9 cellular contexts compared by ENCODE assay signal in genomic region chr6:2760882-2761842, GRCh38. TPM values are rescaled to one million over a fixed set of nuclear protein-coding genes. Genes with fewer than 3 reads are reported as not detected.
DNase-seq lines count a peak whose midpoint lies in the region; ATAC-seq, FAIRE-seq and TF ChIP-seq lines count a peak whose summit lies in the region.
"Had no signal": no experiment of that assay in that cellular context is flagged by ENCODE, and none has a peak within 500 bp of the region (broad histone marks: within the 10 kb centered on the region; RNA-seq: fewer than 3 reads in every experiment).

No MANE protein-coding gene starts in this region.

- TF ChIP-seq CTCF in GM10266 (IDR thresholded peaks at IDR 0.05; ENCODE audit: control insufficient read depth, insufficient read depth, low read depth, missing control alignments) (peak; percentile 42), mammary epithelial cell (conservative IDR thresholded peaks at IDR 0.05 in 1 of 2, IDR thresholded peaks at IDR 0.05 in 1 of 2; ENCODE audit: extremely low read depth in 1 of 2, insufficient read depth in 1 of 2, low read depth in 1 of 2, low read length in 2 of 2) (peak; percentile 35 to 46), Caco-2 (IDR thresholded peaks at IDR 0.05; ENCODE audit: insufficient read depth in 1 of 2, low read depth in 1 of 2, low read length in 1 of 2, severe bottlenecking in 1 of 2, unreplicated experiment in 1 of 2) (no peak)

- ATAC-seq in natural killer cell treated with Interleukin-12 subunit alpha and Interleukin-12 subunit beta and Interleukin-15 and Interleukin-18, amount 100 ng/mL, for 72 hours, result no peak
- ATAC-seq in GM19351 (IDR thresholded peaks at IDR 0.05; ENCODE audit: unreplicated experiment), result no peak

- H3K4me2 ChIP-seq in mammary epithelial cell (ENCODE audit: insufficient read depth, low read depth, low read length), result no peak overlapping the region

- H3K4me3 ChIP-seq in mammary epithelial cell (replicated peaks in 1 of 3; ENCODE audit: insufficient read depth in 1 of 3, low read depth in 2 of 3, low read length in 3 of 3) (no peak overlapping the region), Caco-2 (ENCODE audit: low read depth, low read length) (no peak overlapping the region)

- POLR2A ChIA-PET in Caco-2 (lab: Charles Lee), result no interaction called here

- no peaks in the 10 kb centered on the region for H3K36me3 Mint-ChIP-seq in natural killer cell treated with Interleukin-12 subunit alpha and Interleukin-12 subunit beta and Interleukin-15 and Interleukin-18, amount 100 ng/mL, for 72 hours
- no peaks in the 10 kb centered on the region for H3K36me3 Mint-ChIP-seq in Caco-2 (ENCODE audit: insufficient read depth, unreplicated experiment)
- H3K36me3 Mint-ChIP-seq: memory B cell had no signal

- dilution Hi-C loops in mammary epithelial cell (cut with HindIII; ENCODE audit: low sequenced_read_pairs), result no loop called here

- TF ChIP-seq POLR2A in GM12892 (IDR thresholded peaks at IDR 0.05; ENCODE audit: low read depth, low read length), result no peak

- peaks cover 0 to 4% of the 10 kb centered on the region in 2 donors for H3K27me3 Mint-ChIP-seq in natural killer cell treated with Interleukin-12 subunit alpha and Interleukin-12 subunit beta and Interleukin-15 and Interleukin-18, amount 100 ng/mL, for 72 hours
- no peaks in the 10 kb centered on the region for H3K27me3 Mint-ChIP-seq in Caco-2 (ENCODE audit: insufficient read depth, unreplicated experiment)
- H3K27me3 Mint-ChIP-seq: memory B cell had no signal

- no TSS peak for BruUV-seq in mammary epithelial cell (replicated peaks; lab: Mats Ljungman, UMichigan)
- BruUV-seq in Caco-2 (replicated peaks; lab: Mats Ljungman, UMichigan), result no TSS peak

- 62% methylated on average over 8 of the region's 8 CpGs for WGBS in mammary epithelial cell (ENCODE audit: low coverage, missing lambda C conversion rate)

- no peaks in the 10 kb centered on the region for H3K27me3 ChIP-seq in mammary epithelial cell (ENCODE audit: insufficient read depth, low read length)
- no peaks in the 10 kb centered on the region for H3K27me3 ChIP-seq in Caco-2 (replicated peaks; ENCODE audit: control insufficient read depth, insufficient read depth, low read length)

- peaks cover 11% of the 10 kb centered on the region for H3K79me2 ChIP-seq in mammary epithelial cell (ENCODE audit: insufficient read depth, low read length)

- no peaks in the 10 kb centered on the region for H3K9me3 ChIP-seq in mammary epithelial cell (replicated peaks; ENCODE audit: insufficient read depth, low read length)
- H3K9me3 ChIP-seq in Caco-2, result no peaks in the 10 kb centered on the region

- H3K9me3 Mint-ChIP-seq in natural killer cell treated with Interleukin-12 subunit alpha and Interleukin-12 subunit beta and Interleukin-15 and Interleukin-18, amount 100 ng/mL, for 72 hours, result no peaks in the 10 kb centered on the region
- H3K9me3 Mint-ChIP-seq in Caco-2 (ENCODE audit: unreplicated experiment), result peaks cover 9% of the 10 kb centered on the region
- H3K9me3 Mint-ChIP-seq: memory B cell had no signal

- H3K4me3 Mint-ChIP-seq in natural killer cell treated with Interleukin-12 subunit alpha and Interleukin-12 subunit beta and Interleukin-15 and Interleukin-18, amount 100 ng/mL, for 72 hours, result peak overlapping the region; percentile 51
- H3K4me3 Mint-ChIP-seq in Caco-2 (ENCODE audit: unreplicated experiment), result no peak overlapping the region
- H3K4me3 Mint-ChIP-seq: memory B cell had no signal

- peak; percentile 32 for DNase-seq in GM10266 (ENCODE audit: extremely low spot score)
- peak; percentile 46 for DNase-seq in NAMALWA (ENCODE audit: low spot score)
- DNase-seq in mammary epithelial cell, result peak; percentile 42
- DNase-seq in natural killer cell treated with Interleukin-12 subunit alpha and Interleukin-12 subunit beta and Interleukin-15 and Interleukin-18, amount 100 ng/mL, for 72 hours (ENCODE audit: low spot score), result no peak
- no peak for DNase-seq in GM12892 (ENCODE audit: insufficient read length)
- DNase-seq in Caco-2, result no peak
- no peak for DNase-seq in AG20443 (ENCODE audit: low spot score)

- no peak for FAIRE-seq in GM12892 (lab: Jason Lieb, UNC)

- CTCF ChIA-PET in mammary epithelial cell (lab: Charles Lee; ENCODE audit: low non-redundant PET) (no interaction called here), Caco-2 (lab: Charles Lee) (interaction anchor here (1.3 to 2.7 kb wide), 2 partner anchors 11 to 23 kb away, joined by 3 to 10 read pairs; no protein-coding TSS in a partner anchor)

- H3K36me3 ChIP-seq in mammary epithelial cell (ENCODE audit: insufficient read depth, low read length), result no peaks in the 10 kb centered on the region
- no peaks in the 10 kb centered on the region for H3K36me3 ChIP-seq in Caco-2 (ENCODE audit: control insufficient read depth, insufficient read depth, low read length)

- H3K4me1 ChIP-seq in mammary epithelial cell (ENCODE audit: insufficient read depth, low read length) (peaks cover 8% of the 10 kb centered on the region), Caco-2 (no peaks in the 10 kb centered on the region)

- H3K4me1 Mint-ChIP-seq in natural killer cell treated with Interleukin-12 subunit alpha and Interleukin-12 subunit beta and Interleukin-15 and Interleukin-18, amount 100 ng/mL, for 72 hours (ENCODE audit: low read depth in 2 of 2), result peaks cover 19% of the 10 kb centered on the region in 2 donors
- no peaks in the 10 kb centered on the region for H3K4me1 Mint-ChIP-seq in Caco-2 (ENCODE audit: low read depth, unreplicated experiment)
- H3K4me1 Mint-ChIP-seq: memory B cell had no signal

- in situ Hi-C loops in mammary epithelial cell (cut with MboI; ENCODE audit: low sequenced_read_pairs in 2 of 2), result no loop called here

- intact Hi-C loops in mammary epithelial cell (cut with micrococcal nuclease) (loop anchor here (10.0 kb wide), 1 partner anchor 516 kb away; the partner anchor contains the start of gene GMDS), Caco-2 (cut with micrococcal nuclease; ENCODE audit: unreplicated experiment) (loop anchor here (10.0 kb wide), 1 partner anchor 304 kb away; the partner anchor contains the start of gene RIPK1)

- no peaks in the 10 kb centered on the region for H4K20me1 ChIP-seq in mammary epithelial cell (ENCODE audit: insufficient read depth, low read length)

- peak overlapping the region; percentile 35 for H2AFZ ChIP-seq in mammary epithelial cell (ENCODE audit: low read depth, low read length)

- H3K9ac ChIP-seq in mammary epithelial cell (ENCODE audit: insufficient read depth, low read length), result no peak overlapping the region

- H3K27ac ChIP-seq in mammary epithelial cell (ENCODE audit: insufficient read depth, low read depth, low read length), result no peak overlapping the region

- peak overlapping the region; percentile 41 to 50 for H3K27ac Mint-ChIP-seq in natural killer cell treated with Interleukin-12 subunit alpha and Interleukin-12 subunit beta and Interleukin-15 and Interleukin-18, amount 100 ng/mL, for 72 hours
- H3K27ac Mint-ChIP-seq in Caco-2 (ENCODE audit: unreplicated experiment), result no peak overlapping the region
- H3K27ac Mint-ChIP-seq: memory B cell had no signal

RNA-seq across cellular contexts. Expression of gene WRNIP1, which starts 4.0 kb away (rescaled TPM):
- total RNA-seq in mammary epithelial cell (10 to 100 TPM; 43.3 to 46.0 TPM), Caco-2 (2022) (46.5 and 51.7 TPM in 2 replicates)
- polyA plus RNA-seq in mammary epithelial cell, result 58.5 TPM
- 44.7 TPM for polyA minus RNA-seq in mammary epithelial cell
- 10 to 100 TPM; 54.5 to 57.8 TPM for total RNA-seq in natural killer cell treated with Interleukin-12 subunit alpha and Interleukin-12 subunit beta and Interleukin-15 and Interleukin-18, amount 100 ng/mL, for 72 hours
- polyA plus RNA-seq in GM12892 (2012; ENCODE audit: missing spikeins), result 24.3 TPM

RNA-seq across cellular contexts. Expression of gene MYLK4, which starts 10.4 kb away (rescaled TPM):
- total RNA-seq in mammary epithelial cell, result under 1 TPM; 0.31 to 0.33 TPM
- polyA plus RNA-seq in mammary epithelial cell, result 0.12 TPM
- not detected for polyA minus RNA-seq in mammary epithelial cell
- under 1 TPM; 0.24 to 0.33 TPM for total RNA-seq in natural killer cell treated with Interleukin-12 subunit alpha and Interleukin-12 subunit beta and Interleukin-15 and Interleukin-18, amount 100 ng/mL, for 72 hours
- 0.06 TPM for polyA plus RNA-seq in GM12892 (2012; ENCODE audit: missing spikeins)
- total RNA-seq in Caco-2 (2022), result 0.65 and 0.75 TPM in 2 replicates

Comparison
In these comparisons a context has a peak if more than half of its experiments do, and no peak if none do; other contexts are left out.
1. DNase-seq: peak in GM10266 (single experiment), NAMALWA (single experiment) and mammary epithelial cell (single experiment); none in natural killer cell treated with Interleukin-12 subunit alpha and Interleukin-12 subunit beta and Interleukin-15 and Interleukin-18, amount 100 ng/mL, for 72 hours (single experiment), GM12892 (single experiment), Caco-2 (0 of 2) and AG20443 (single experiment).
2. CTCF ChIP-seq: peak in GM10266 (single experiment) and mammary epithelial cell (2 of 2); none in Caco-2 (0 of 2).